ENCODE assay signal across 8 cellular contexts in genomic region chr2:10301946-10302478, GRCh38. TPM values are rescaled to one million over a fixed set of nuclear protein-coding genes. Genes with fewer than 3 reads are reported as not detected.
DNase-seq lines count a peak whose midpoint lies in the region; ATAC-seq and TF ChIP-seq lines count a peak whose summit lies in the region.

No MANE protein-coding gene starts in this region.

- H3K4me3 ChIP-seq in AG10803 (ENCODE audit: low read length) (peak overlapping the region; percentile 63), astrocyte of the spinal cord (ENCODE audit: low read depth, low read length) (peak overlapping the region; percentile 47), aorta (ENCODE audit: low read length in 2 of 2) (peak overlapping the region; percentile 66 to 91)

- no peaks in the 10 kb centered on the region for H3K36me3 ChIP-seq in aorta (ENCODE audit: control insufficient read depth in 1 of 2, insufficient read depth in 2 of 2, low read length in 1 of 2)

- ATAC-seq in aorta (ENCODE audit: low FRiP score) (no peak), GM21526 (IDR thresholded peaks at IDR 0.05; ENCODE audit: low FRiP score, unreplicated experiment) (no peak), GM19397 (IDR thresholded peaks at IDR 0.05; ENCODE audit: unreplicated experiment) (no peak)

- in situ Hi-C loops in astrocyte of the spinal cord (cut with HindIII; ENCODE audit: low sequenced_read_pairs): no loop called here

- TF ChIP-seq CTCF in AG10803 (conservative IDR thresholded peaks at IDR 0.05; ENCODE audit: low read length): no peak
- TF ChIP-seq CTCF in astrocyte of the spinal cord (IDR thresholded peaks at IDR 0.05; ENCODE audit: low read depth, low read length): no peak
- no peak for TF ChIP-seq CTCF in mesothelial cell of epicardium (IDR thresholded peaks at IDR 0.05; ENCODE audit: unreplicated experiment)

- peak overlapping the region; percentile 55 for H3K4me3 Mint-ChIP-seq in mesothelial cell of epicardium

- DNase-seq in AG10803 (ENCODE audit: low read depth): no peak
- peak; percentile 23 for DNase-seq in HuH-7.5 (ENCODE audit: low spot score)
- no peak for DNase-seq in astrocyte of the spinal cord (ENCODE audit: low read depth, low spot score)
- no peak for DNase-seq in mesothelial cell of epicardium (ENCODE audit: low spot score in 2 of 2, unreplicated experiment in 2 of 2)
- no peak for DNase-seq in aorta
- no peak for DNase-seq in posterior cingulate gyrus

- no peaks in the 10 kb centered on the region for H3K4me1 ChIP-seq in aorta (ENCODE audit: control insufficient read depth in 1 of 2, insufficient read depth in 2 of 2, low read length in 2 of 2)

- H3K27ac ChIP-seq in aorta (ENCODE audit: low read depth in 1 of 2, low read length in 2 of 2): peak overlapping the region in 1 of 2 donors; percentile 2

- H3K27me3 ChIP-seq in aorta (ENCODE audit: control insufficient read depth in 1 of 2, insufficient read depth in 2 of 2, low read length in 1 of 2): no peaks in the 10 kb centered on the region

- H3K36me3 Mint-ChIP-seq in mesothelial cell of epicardium: no peaks in the 10 kb centered on the region

- H3K4me1 Mint-ChIP-seq in mesothelial cell of epicardium: peaks cover 24% of the 10 kb centered on the region

- H3K27me3 Mint-ChIP-seq in mesothelial cell of epicardium (ENCODE audit: low read depth): peaks cover 28% of the 10 kb centered on the region

- peaks cover 7% of the 10 kb centered on the region for H3K9me3 Mint-ChIP-seq in mesothelial cell of epicardium

- intact Hi-C loops in aorta (cut with DNase I) (loop anchor here (2.0 to 5.0 kb wide), 4 partner anchors 103 to 180 kb away; partner anchors contain the start of genes ODC1 (in 1 of the 2) and RRM2 (in 1 of the 2)), posterior cingulate gyrus (cut with DNase I) (loop anchor here (2.0 to 10.0 kb wide), 3 partner anchors 17 to 177 kb away; partner anchors contain the start of gene RRM2)

- H3K9me3 ChIP-seq in aorta (ENCODE audit: control insufficient read depth, low read length): no peaks in the 10 kb centered on the region

- no peak overlapping the region for H3K27ac Mint-ChIP-seq in mesothelial cell of epicardium

- 35% methylated on average over 29 of the region's 29 CpGs for WGBS in aorta, 2 donors

RNA-seq across cellular contexts. Expression of gene HPCAL1, which starts 0.7 kb away (rescaled TPM):
- 17.4 to 20.0 TPM (median 17.5 TPM) in 3 replicates for total RNA-seq in mesothelial cell of epicardium
- total RNA-seq in aorta: 10 to 100 TPM; 21.4 to 28.1 TPM
- polyA plus RNA-seq in aorta: 10 to 100 TPM; 22.4 to 39.9 TPM
